In genomic region chr2:105580870-105581567, GRCh38 we compare ENCODE assay signal across 17 cellular contexts.
DNase-seq lines count a peak whose midpoint lies in the region; ATAC-seq and TF ChIP-seq lines count a peak whose summit lies in the region.
"Had no signal": no experiment of that assay in that cellular context is flagged by ENCODE, and none has a peak within 500 bp of the region (broad histone marks: within the 10 kb centered on the region; RNA-seq: fewer than 3 reads in every experiment).

No MANE protein-coding gene starts in this region.

- H3K4me3 ChIP-seq in LNCaP clone FGC (ENCODE audit: low read depth, low read length) (no peak overlapping the region), body of pancreas (no peak overlapping the region), thyroid gland (replicated peaks in 1 of 3) (no peak overlapping the region)
- H3K4me3 ChIP-seq: HAP-1, K562 had no signal

- peaks cover 9% of the 10 kb centered on the region for H3K4me1 ChIP-seq in body of pancreas
- H3K4me1 ChIP-seq in thyroid gland, result peaks cover 2 to 7% of the 10 kb centered on the region in 2 donors
- H3K4me1 ChIP-seq: BE2C had no signal

- no peaks in the 10 kb centered on the region for H3K9me3 ChIP-seq in body of pancreas
- no peaks in the 10 kb centered on the region for H3K9me3 ChIP-seq in thyroid gland
- H3K9me3 ChIP-seq: BE2C, HAP-1 had no signal

- H3K36me3 ChIP-seq in body of pancreas (replicated peaks in 1 of 2; ENCODE audit: insufficient read depth in 1 of 2, low read depth in 2 of 2) (no peaks in the 10 kb centered on the region), thyroid gland (no peaks in the 10 kb centered on the region)
- H3K36me3 ChIP-seq: BE2C, HAP-1 had no signal

- intact Hi-C loops in body of pancreas (cut with DNase I), result no loop called here
- intact Hi-C loops in thyroid gland (cut with DNase I), result no loop called here

- no peak for ATAC-seq in body of pancreas
- ATAC-seq: CD8-positive, alpha-beta T cell had no signal

- TF ChIP-seq POLR2A in body of pancreas (IDR thresholded peaks at IDR 0.05), result no peak
- TF ChIP-seq POLR2A in thyroid gland (IDR thresholded peaks at IDR 0.05), result no peak

- H3K27me3 ChIP-seq in body of pancreas (no peaks in the 10 kb centered on the region), thyroid gland (no peaks in the 10 kb centered on the region)
- H3K27me3 ChIP-seq: BE2C had no signal

- TF ChIP-seq CTCF in C4-2B (conservative IDR thresholded peaks at IDR 0.05) (peak; percentile 1; the same call in 1 of the 2 replicates), LNCaP clone FGC (IDR thresholded peaks at IDR 0.05; ENCODE audit: control insufficient read depth, extremely low read depth, insufficient read depth) (peak; percentile 22; the same call in 1 of the 2 replicates), body of pancreas (IDR thresholded peaks at IDR 0.05) (peak in 1 of 7 experiments; percentile 7), thyroid gland (IDR thresholded peaks at IDR 0.05) (peak in 1 of 6 experiments; percentile 4)

- 0 to 48% methylated on average over 1 of the region's 1 CpG for WGBS in body of pancreas, 2 donors
- WGBS in thyroid gland, 2 donors, result 3 to 45% methylated on average over 1 of the region's 1 CpG

- DNase-seq in DMS53 (lab: John Stamatoyannopoulos, UW) (peak; percentile 39), LNCaP clone FGC (ENCODE audit: low read depth) (no peak), body of pancreas (no peak), thyroid gland (no peak), NCI-H82 treated with DMSO at 0.1 percent for 48 hours (lab: John Stamatoyannopoulos, UW; ENCODE audit: unreplicated experiment) (no peak), AG08395 (ENCODE audit: low spot score) (no peak)
- no peak for DNase-seq in stimulated activated naive CD4-positive, alpha-beta T cell treated with Interleukin-2 at 50 U/mL for 16 hours (lab: John Stamatoyannopoulos, UW)
- DNase-seq: BE2C; CD8-positive, alpha-beta T cell; COR-L47; DMS79 treated with DMSO at 0.1 percent for 48 hours; GDM1; HFFc6 had no signal

- H3K27ac ChIP-seq in C4-2B (no peak overlapping the region), body of pancreas (peak overlapping the region in 3 of 4 donors; percentile 73 to 84 (median 79)), thyroid gland (no peak overlapping the region)
- H3K27ac ChIP-seq: HL-60 had no signal

Comparison
In these comparisons a context has a peak if more than half of its experiments do, and no peak if none do; other contexts are left out.
1. H3K27ac ChIP-seq: peak in body of pancreas (3 of 4); none in C4-2B (single experiment) and thyroid gland (0 of 3).